In genomic region chr4:101807351-101807750, GRCh38 we compare ENCODE assay signal across 12 cellular contexts. TPM values are rescaled to one million over a fixed set of nuclear protein-coding genes. Genes with fewer than 3 reads are reported as not detected.
A peak's percentile ranks its signal among the peaks of the same experiment; 100 is the strongest.
DNase-seq lines count a peak whose midpoint lies in the region; ATAC-seq lines count a peak whose summit lies in the region.
"Had no signal": no experiment of that assay in that cellular context is flagged by ENCODE, and none has a peak within 500 bp of the region (broad histone marks: within the 10 kb centered on the region; RNA-seq: fewer than 3 reads in every experiment).

No MANE protein-coding gene starts in this region.

- intact Hi-C loops in naive thymus-derived CD4-positive, alpha-beta T cell (cut with micrococcal nuclease), result no loop called here

- no peaks in the 10 kb centered on the region for H3K4me1 ChIP-seq in naive thymus-derived CD4-positive, alpha-beta T cell (ENCODE audit: control insufficient read depth in 2 of 2, insufficient read depth in 2 of 2, low read length in 2 of 2)

- CTCF ChIA-PET in activated CD4-positive, alpha-beta memory T cell treated with anti-CD3 and anti-CD28 coated beads, Interleukin-2, amount 10 ng/mL, durations not matched to agents 7 days and 5 days (lab: Charles Lee), result no interaction called here
- CTCF ChIA-PET in naive thymus-derived CD4-positive, alpha-beta T cell (lab: Charles Lee), result no interaction called here

- peak overlapping the region; percentile 94 to 98 (median 96) for H3K27ac Mint-ChIP-seq in naive B cell
- H3K27ac Mint-ChIP-seq in activated CD4-positive, alpha-beta memory T cell treated with anti-CD3 and anti-CD28 coated beads, Interleukin-2, amount 10 ng/mL, durations not matched to agents 7 days and 5 days, result no peak overlapping the region
- H3K27ac Mint-ChIP-seq in naive thymus-derived CD4-positive, alpha-beta T cell, result no peak overlapping the region

- no peaks in the 10 kb centered on the region for H3K27me3 Mint-ChIP-seq in naive B cell
- peaks cover 12% of the 10 kb centered on the region for H3K27me3 Mint-ChIP-seq in activated CD4-positive, alpha-beta memory T cell treated with anti-CD3 and anti-CD28 coated beads, Interleukin-2, amount 10 ng/mL, durations not matched to agents 7 days and 5 days
- peaks cover 0 to 9% (median 5%) of the 10 kb centered on the region in 5 donors for H3K27me3 Mint-ChIP-seq in naive thymus-derived CD4-positive, alpha-beta T cell

- no peak overlapping the region for H3K4me3 ChIP-seq in naive thymus-derived CD4-positive, alpha-beta T cell (ENCODE audit: low read length)

- POLR2A ChIA-PET in activated CD4-positive, alpha-beta memory T cell treated with anti-CD3 and anti-CD28 coated beads, Interleukin-2, amount 10 ng/mL, durations not matched to agents 7 days and 5 days (lab: Charles Lee), result no interaction called here
- POLR2A ChIA-PET in naive thymus-derived CD4-positive, alpha-beta T cell (lab: Charles Lee), result no interaction called here

- H3K36me3 ChIP-seq in naive thymus-derived CD4-positive, alpha-beta T cell (ENCODE audit: control insufficient read depth in 2 of 3, insufficient read depth in 3 of 3, low read length in 3 of 3), result no peaks in the 10 kb centered on the region
- H3K36me3 ChIP-seq: brain microvascular endothelial cell had no signal

- no peaks in the 10 kb centered on the region for H3K9me3 ChIP-seq in naive thymus-derived CD4-positive, alpha-beta T cell (ENCODE audit: control insufficient read depth in 2 of 3, low read length in 3 of 3)

- peak; percentile 37 for DNase-seq in naive B cell
- no peak for DNase-seq in OCI-M1 (lab: John Stamatoyannopoulos, UW)
- DNase-seq in SW480 (ENCODE audit: low spot score), result no peak
- DNase-seq in activated CD4-positive, alpha-beta memory T cell treated with anti-CD3 and anti-CD28 coated beads, Interleukin-2, amount 10 ng/mL, durations not matched to agents 7 days and 5 days, result no peak
- no peak for DNase-seq in naive thymus-derived CD4-positive, alpha-beta T cell
- DNase-seq: NCI-H1105 had no signal

- H3K27me3 ChIP-seq in naive thymus-derived CD4-positive, alpha-beta T cell (ENCODE audit: control insufficient read depth in 2 of 2, insufficient read depth in 2 of 2, low read length in 2 of 2), result no peaks in the 10 kb centered on the region
- H3K27me3 ChIP-seq: brain microvascular endothelial cell had no signal

- H3K36me3 Mint-ChIP-seq in naive B cell, result peaks cover 27 to 28% of the 10 kb centered on the region in 2 donors
- H3K36me3 Mint-ChIP-seq in activated CD4-positive, alpha-beta memory T cell treated with anti-CD3 and anti-CD28 coated beads, Interleukin-2, amount 10 ng/mL, durations not matched to agents 7 days and 5 days (ENCODE audit: low read depth), result no peaks in the 10 kb centered on the region
- H3K36me3 Mint-ChIP-seq in naive thymus-derived CD4-positive, alpha-beta T cell, result no peaks in the 10 kb centered on the region

- peak overlapping the region; percentile 72 to 90 (median 80) for H3K4me3 Mint-ChIP-seq in naive B cell
- no peak overlapping the region for H3K4me3 Mint-ChIP-seq in activated CD4-positive, alpha-beta memory T cell treated with anti-CD3 and anti-CD28 coated beads, Interleukin-2, amount 10 ng/mL, durations not matched to agents 7 days and 5 days
- no peak overlapping the region for H3K4me3 Mint-ChIP-seq in naive thymus-derived CD4-positive, alpha-beta T cell

- H3K27ac ChIP-seq in naive thymus-derived CD4-positive, alpha-beta T cell (ENCODE audit: low read depth, low read length), result no peak overlapping the region
- H3K27ac ChIP-seq: brain microvascular endothelial cell had no signal

- peaks cover 0 to 12% (median 3%) of the 10 kb centered on the region in 7 donors for H3K9me3 Mint-ChIP-seq in naive B cell
- H3K9me3 Mint-ChIP-seq in activated CD4-positive, alpha-beta memory T cell treated with anti-CD3 and anti-CD28 coated beads, Interleukin-2, amount 10 ng/mL, durations not matched to agents 7 days and 5 days, result no peaks in the 10 kb centered on the region
- no peaks in the 10 kb centered on the region for H3K9me3 Mint-ChIP-seq in naive thymus-derived CD4-positive, alpha-beta T cell

- peaks cover 58 to 77% (median 58%) of the 10 kb centered on the region in 3 donors for H3K4me1 Mint-ChIP-seq in naive B cell
- peaks cover 5% of the 10 kb centered on the region for H3K4me1 Mint-ChIP-seq in activated CD4-positive, alpha-beta memory T cell treated with anti-CD3 and anti-CD28 coated beads, Interleukin-2, amount 10 ng/mL, durations not matched to agents 7 days and 5 days
- no peaks in the 10 kb centered on the region for H3K4me1 Mint-ChIP-seq in naive thymus-derived CD4-positive, alpha-beta T cell

- ATAC-seq in GM18870 (IDR thresholded peaks at IDR 0.05; ENCODE audit: unreplicated experiment) (peak; percentile 16), HG02588 (IDR thresholded peaks at IDR 0.05; ENCODE audit: unreplicated experiment) (peak; percentile 26), HG03457 (IDR thresholded peaks at IDR 0.05; ENCODE audit: unreplicated experiment) (peak; percentile 23), naive B cell (ENCODE audit: low read depth in 2 of 2) (peak; percentile 47 to 50)
- no peak for ATAC-seq in naive thymus-derived CD4-positive, alpha-beta T cell
- ATAC-seq: Right ventricle myocardium inferior had no signal

RNA-seq across cellular contexts. Expression of gene BANK1, which starts 16.8 kb away (rescaled TPM):
- 100 to 1,000 TPM; 473 to 679 (median 597) TPM for polyA plus RNA-seq in naive B cell (ENCODE audit: low read depth in 6 of 6)
- total RNA-seq in activated CD4-positive, alpha-beta memory T cell treated with anti-CD3 and anti-CD28 coated beads, Interleukin-2, amount 10 ng/mL, durations not matched to agents 7 days and 5 days, result under 1 TPM; 0.33 to 0.68 TPM
- 1 to 10 TPM in 2 of 5 experiments, under 1 TPM in 3; 0.22 to 8.3 (median 0.54) TPM for total RNA-seq in naive thymus-derived CD4-positive, alpha-beta T cell
- polyA plus RNA-seq in naive thymus-derived CD4-positive, alpha-beta T cell, result under 1 TPM; 0.26 to 0.71 TPM
- total RNA-seq: lung microvascular endothelial cell had no signal

Comparison
In these comparisons a context has a peak if more than half of its experiments do, and no peak if none do; other contexts are left out.
1. H3K27ac Mint-ChIP-seq: peak in naive B cell (6 of 6); none in activated CD4-positive, alpha-beta memory T cell treated with anti-CD3 and anti-CD28 coated beads, Interleukin-2, amount 10 ng/mL, durations not matched to agents 7 days and 5 days (single experiment) and naive thymus-derived CD4-positive, alpha-beta T cell (0 of 9).
2. H3K4me3 Mint-ChIP-seq: peak in naive B cell (8 of 8); none in activated CD4-positive, alpha-beta memory T cell treated with anti-CD3 and anti-CD28 coated beads, Interleukin-2, amount 10 ng/mL, durations not matched to agents 7 days and 5 days (single experiment) and naive thymus-derived CD4-positive, alpha-beta T cell (0 of 10).